10 cellular contexts compared by ENCODE assay signal in genomic region chr3:146468932-146469205, GRCh38. TPM values are rescaled to one million over a fixed set of nuclear protein-coding genes. Genes with fewer than 3 reads are reported as not detected.
DNase-seq lines count a peak whose midpoint lies in the region; ATAC-seq and TF ChIP-seq lines count a peak whose summit lies in the region.
"Not testable (repeated sequence)": the region's sequence is repeated elsewhere in the genome, so short reads cannot be mapped to it uniquely, and the experiment has no call there.
"Had no signal": no experiment of that assay in that cellular context is flagged by ENCODE, and none has a peak within 500 bp of the region (broad histone marks: within the 10 kb centered on the region; RNA-seq: fewer than 3 reads in every experiment).

No MANE protein-coding gene starts in this region.

- not testable (repeated sequence) for H3K36me3 ChIP-seq in HUES48 (ENCODE audit: control insufficient read depth, insufficient read depth, low read length); SJSA1; duodenal mucosa (ENCODE audit: control insufficient read depth in 1 of 2, insufficient read depth in 2 of 2, low read length in 2 of 2); hepatocyte (replicated peaks; ENCODE audit: insufficient read depth, low read depth)

- H3K4me3 ChIP-seq in HUES48 (ENCODE audit: low read depth, low read length), result peak overlapping the region; percentile 54; the same call in 1 of the 2 replicates
- not testable (repeated sequence) for H3K4me3 ChIP-seq in SJSA1, hepatocyte
- H3K4me3 ChIP-seq in duodenal mucosa (ENCODE audit: low read depth in 1 of 2, low read length in 2 of 2), result peak overlapping the region; percentile 81 to 91

- H3K9ac ChIP-seq in HUES48 (ENCODE audit: low read depth, low read length), result not testable (repeated sequence)
- peak overlapping the region in 1 of 2 donors; percentile 82 for H3K9ac ChIP-seq in duodenal mucosa (ENCODE audit: low read depth in 1 of 2, low read length in 2 of 2)

- not testable (repeated sequence) for DNase-seq in SJSA1 (ENCODE audit: low read depth in 1 of 2, low spot score in 2 of 2); activated naive CD4-positive, alpha-beta T cell treated with anti-CD3 and anti-CD28 coated beads, Interleukin-2, amount 10 ng/mL, durations not matched to agents 7 days and 5 days; hepatocyte (ENCODE audit: low spot score); stimulated activated naive B cell treated with anti-CD40 and anti-IgM and Interleukin-4, amounts not matched to agents 10 μg/mL and 1 μg/mL and 100 μg/mL, for 72 hours

- H3K4me3 Mint-ChIP-seq in activated naive CD4-positive, alpha-beta T cell treated with anti-CD3 and anti-CD28 coated beads, Interleukin-2, amount 10 ng/mL, durations not matched to agents 7 days and 5 days, result peak overlapping the region; percentile 72
- H3K4me3 Mint-ChIP-seq in nephron, result not testable (repeated sequence)
- peak overlapping the region; percentile 85 to 88 for H3K4me3 Mint-ChIP-seq in stimulated activated naive B cell treated with anti-CD40 and anti-IgM and Interleukin-4, amounts not matched to agents 10 μg/mL and 1 μg/mL and 100 μg/mL, for 72 hours

- peaks cover 14% of the 10 kb centered on the region for H3K4me1 Mint-ChIP-seq in activated naive CD4-positive, alpha-beta T cell treated with anti-CD3 and anti-CD28 coated beads, Interleukin-2, amount 10 ng/mL, durations not matched to agents 7 days and 5 days
- H3K4me1 Mint-ChIP-seq in nephron, result not testable (repeated sequence)
- H3K4me1 Mint-ChIP-seq in stimulated activated naive B cell treated with anti-CD40 and anti-IgM and Interleukin-4, amounts not matched to agents 10 μg/mL and 1 μg/mL and 100 μg/mL, for 72 hours, result peaks cover 0 to 14% of the 10 kb centered on the region in 2 donors

- H2AFZ ChIP-seq in hepatocyte, result peak overlapping the region; percentile 41

- WGBS in hepatocyte (ENCODE audit: low lambda C conversion rate, missing lambda C conversion rate), result 84% methylated on average over 8 of the region's 8 CpGs

- H3K27me3 ChIP-seq in HUES48 (ENCODE audit: control insufficient read depth, insufficient read depth, low read length); SJSA1 (replicated peaks); duodenal mucosa (ENCODE audit: control insufficient read depth in 1 of 2, insufficient read depth in 2 of 2, low read length in 2 of 2); hepatocyte: not testable (repeated sequence)

- CTCF ChIA-PET in activated naive CD4-positive, alpha-beta T cell treated with anti-CD3 and anti-CD28 coated beads, Interleukin-2, amount 10 ng/mL, durations not matched to agents 7 days and 5 days (lab: Charles Lee), result not testable (repeated sequence)

- H3K4me1 ChIP-seq in HUES48 (ENCODE audit: control insufficient read depth, insufficient read depth, low read length); duodenal mucosa (ENCODE audit: control insufficient read depth in 1 of 2, insufficient read depth in 2 of 2, low read length in 2 of 2); hepatocyte (ENCODE audit: insufficient read depth): not testable (repeated sequence)
- peaks cover 60% of the 10 kb centered on the region for H3K4me1 ChIP-seq in SJSA1 (replicated peaks)

- peak overlapping the region; percentile 85 for H3K4me2 ChIP-seq in hepatocyte

- H3K27ac ChIP-seq in 22Rv1 (peak overlapping the region; percentile 47), SJSA1 (peak overlapping the region; percentile 74), duodenal mucosa (ENCODE audit: low read depth, low read length) (peak overlapping the region; percentile 77), hepatocyte (peak overlapping the region; percentile 88)
- H3K27ac ChIP-seq in HUES48 (ENCODE audit: low read depth, low read length), result not testable (repeated sequence)

- H3K27ac Mint-ChIP-seq in activated naive CD4-positive, alpha-beta T cell treated with anti-CD3 and anti-CD28 coated beads, Interleukin-2, amount 10 ng/mL, durations not matched to agents 7 days and 5 days, result not testable (repeated sequence)
- peak overlapping the region in 2 of 3 experiments; percentile 64 to 79 for H3K27ac Mint-ChIP-seq in nephron
- peak overlapping the region; percentile 81 for H3K27ac Mint-ChIP-seq in stimulated activated naive B cell treated with anti-CD40 and anti-IgM and Interleukin-4, amounts not matched to agents 10 μg/mL and 1 μg/mL and 100 μg/mL, for 72 hours

- not testable (repeated sequence) for H3K79me2 ChIP-seq in hepatocyte

- ATAC-seq in stimulated activated naive B cell treated with anti-CD40 and anti-IgM and Interleukin-4, amounts not matched to agents 10 μg/mL and 1 μg/mL and 100 μg/mL, for 72 hours (replicated peaks), result not testable (repeated sequence)

- H3K9me3 Mint-ChIP-seq in activated naive CD4-positive, alpha-beta T cell treated with anti-CD3 and anti-CD28 coated beads, Interleukin-2, amount 10 ng/mL, durations not matched to agents 7 days and 5 days; nephron; stimulated activated naive B cell treated with anti-CD40 and anti-IgM and Interleukin-4, amounts not matched to agents 10 μg/mL and 1 μg/mL and 100 μg/mL, for 72 hours: not testable (repeated sequence)

- not testable (repeated sequence) for TF ChIP-seq CTCF in 22Rv1 (IDR thresholded peaks at IDR 0.05); hepatocyte (IDR thresholded peaks at IDR 0.05; ENCODE audit: poor library complexity); nephron (IDR thresholded peaks at IDR 0.05; ENCODE audit: unreplicated experiment in 3 of 3)

- H3K9me3 ChIP-seq in HUES48 (ENCODE audit: control insufficient read depth, insufficient read depth, low read length); SJSA1 (replicated peaks); duodenal mucosa (ENCODE audit: control insufficient read depth in 1 of 2, low read length in 2 of 2); hepatocyte (ENCODE audit: low read depth): not testable (repeated sequence)

- H3K36me3 Mint-ChIP-seq in activated naive CD4-positive, alpha-beta T cell treated with anti-CD3 and anti-CD28 coated beads, Interleukin-2, amount 10 ng/mL, durations not matched to agents 7 days and 5 days; nephron (ENCODE audit: low read depth); stimulated activated naive B cell treated with anti-CD40 and anti-IgM and Interleukin-4, amounts not matched to agents 10 μg/mL and 1 μg/mL and 100 μg/mL, for 72 hours: not testable (repeated sequence)

- not testable (repeated sequence) for H4K20me1 ChIP-seq in hepatocyte (ENCODE audit: insufficient read depth, poor library complexity, severe bottlenecking)

- H3K9me2 ChIP-seq in hepatocyte (replicated peaks; ENCODE audit: insufficient read depth), result not testable (repeated sequence)

- not testable (repeated sequence) for H3K27me3 Mint-ChIP-seq in activated naive CD4-positive, alpha-beta T cell treated with anti-CD3 and anti-CD28 coated beads, Interleukin-2, amount 10 ng/mL, durations not matched to agents 7 days and 5 days; nephron (ENCODE audit: low read depth); stimulated activated naive B cell treated with anti-CD40 and anti-IgM and Interleukin-4, amounts not matched to agents 10 μg/mL and 1 μg/mL and 100 μg/mL, for 72 hours

RNA-seq across cellular contexts. Expression of gene PLSCR2, which starts 0.5 kb away (rescaled TPM):
- not detected in 2 replicates for total RNA-seq in SJSA1 (2014; rRNA removed; shearing (Covaris generic))
- total RNA-seq in hepatocyte, result not detected in 2 replicates
- polyA plus RNA-seq in hepatocyte, result 0.18 TPM in 1 of 2 replicates, not detected in the other
- total RNA-seq: foreskin keratinocyte, occipital lobe had no signal
- polyA plus RNA-seq: foreskin keratinocyte had no signal
